ENCODE assay signal across 17 cellular contexts in the genomic region with DNA sequence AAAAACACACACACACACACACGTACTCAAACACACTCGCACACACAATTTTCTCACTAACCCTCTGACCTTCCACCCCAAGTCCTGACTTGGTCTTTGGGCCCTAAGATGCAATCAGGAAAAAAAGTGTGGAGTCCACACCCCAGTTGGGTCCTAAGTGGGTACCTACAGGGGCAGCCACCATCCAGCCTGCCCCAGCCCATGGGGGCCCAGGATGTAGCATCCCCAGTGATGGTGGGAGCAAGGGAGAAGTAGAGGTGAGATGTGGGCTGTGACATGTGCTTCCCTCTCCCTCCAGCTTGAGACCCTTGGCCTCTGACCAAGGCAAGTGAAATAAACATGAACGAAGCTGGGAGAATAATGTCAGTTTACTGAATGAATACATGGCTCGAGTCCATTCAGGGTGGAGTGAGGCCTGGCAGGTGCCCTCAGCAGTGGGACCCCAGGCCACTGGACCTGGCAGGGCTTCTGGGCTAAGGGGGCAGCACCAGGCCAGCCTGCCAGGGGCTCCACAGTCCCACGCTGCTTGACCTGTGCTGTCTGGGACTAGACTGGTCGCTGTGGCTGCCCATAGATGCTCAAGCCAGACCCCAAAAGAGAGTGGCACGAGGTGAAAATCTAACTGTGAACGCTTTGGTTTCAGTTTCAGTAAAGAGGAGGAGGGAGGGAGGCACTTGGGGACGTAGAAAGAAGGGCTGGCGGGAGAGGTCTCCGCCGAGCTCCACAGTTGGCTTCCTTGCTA.
"Had no signal": no experiment of that assay in that cellular context is flagged by ENCODE, and none has a peak within 500 bp of the region (broad histone marks: within the 10 kb centered on the region; RNA-seq: fewer than 3 reads in every experiment).

No MANE protein-coding gene starts in this region.

- H3K4me3 ChIP-seq: left lung had no signal

- H3K4me3 Mint-ChIP-seq: activated CD8-positive, alpha-beta memory T cell treated with anti-CD3 and anti-CD28 coated beads, Interleukin-2, amount 10 ng/mL, durations not matched to agents 7 days and 5 days; activated naive CD8-positive, alpha-beta T cell; activated T-cell treated with anti-CD3 and anti-CD28 coated beads, Interleukin-2, amount 50 U/mL, for 24 hours; T-cell had no signal

- ATAC-seq: activated CD8-positive, alpha-beta memory T cell treated with anti-CD3 and anti-CD28 coated beads, Interleukin-2, amount 10 ng/mL, durations not matched to agents 7 days and 5 days; esophagus mucosa; left lung; right cardiac atrium; T-cell had no signal

- H3K9me3 Mint-ChIP-seq: activated T-cell treated with anti-CD3 and anti-CD28 coated beads, Interleukin-2, amount 50 U/mL, for 24 hours; T-cell had no signal

- DNase-seq: activated CD4-positive, alpha-beta T cell treated with anti-CD3 and anti-CD28 coated beads for 1 hour; activated CD4-positive, alpha-beta T cell treated with anti-CD3 and anti-CD28 coated beads, Interleukin-2, amount 50 U/mL, for 48 hours; activated CD8-positive, alpha-beta memory T cell treated with anti-CD3 and anti-CD28 coated beads, Interleukin-2, amount 10 ng/mL, durations not matched to agents 7 days and 5 days; activated gamma-delta T cell; activated T-cell treated with anti-CD3 and anti-CD28 coated beads, Interleukin-2, amount 50 U/mL, for 24 hours; brain microvascular endothelial cell; cerebellar nuclear complex; mesenchymal stem cell; right cardiac atrium; stimulated activated CD4-positive, alpha-beta T cell treated with anti-CD3 and anti-CD28 coated beads, Interleukin-2, amount 100 ng/mL, for 24 hours; stimulated activated naive CD4-positive, alpha-beta T cell treated with Interleukin-2 at 50 U/mL for 16 hours; T-cell; T1000; trophoblast cell had no signal

- H3K27me3 ChIP-seq: brain microvascular endothelial cell had no signal

- H3K9me3 ChIP-seq: left lung had no signal

- H3K27ac Mint-ChIP-seq: activated CD8-positive, alpha-beta memory T cell treated with anti-CD3 and anti-CD28 coated beads, Interleukin-2, amount 10 ng/mL, durations not matched to agents 7 days and 5 days; activated naive CD8-positive, alpha-beta T cell; activated T-cell treated with anti-CD3 and anti-CD28 coated beads, Interleukin-2, amount 50 U/mL, for 24 hours; T-cell had no signal

- H3K36me3 ChIP-seq: brain microvascular endothelial cell, left lung had no signal

- H3K36me3 Mint-ChIP-seq: activated CD8-positive, alpha-beta memory T cell treated with anti-CD3 and anti-CD28 coated beads, Interleukin-2, amount 10 ng/mL, durations not matched to agents 7 days and 5 days; activated naive CD8-positive, alpha-beta T cell; T-cell had no signal

- H3K27ac ChIP-seq: brain microvascular endothelial cell, left lung had no signal
